In the genomic region with DNA sequence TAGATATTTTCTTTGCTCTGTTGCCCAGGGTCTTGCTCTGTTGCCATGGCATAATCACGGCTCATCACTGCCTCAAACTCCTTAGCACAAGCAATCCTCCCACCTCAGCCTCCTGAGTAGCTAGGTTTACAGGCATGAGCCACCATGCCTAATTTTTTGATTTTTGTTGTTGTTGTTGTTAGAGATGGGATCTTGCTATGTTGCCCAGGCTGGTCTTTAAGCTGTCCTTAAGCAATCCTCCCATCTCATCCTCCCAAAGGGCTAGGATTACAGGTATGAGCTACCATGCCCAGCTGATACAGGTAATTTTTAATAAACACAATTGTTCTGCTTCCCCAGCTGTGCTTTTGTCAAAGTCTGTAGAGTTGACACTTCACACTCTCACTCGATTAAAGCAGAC, we compare ENCODE assay signal across 6 cellular contexts.
"Had no signal": no experiment of that assay in that cellular context is flagged by ENCODE, and none has a peak within 500 bp of the region (broad histone marks: within the 10 kb centered on the region; RNA-seq: fewer than 3 reads in every experiment).

No MANE protein-coding gene starts in this region.

- FAIRE-seq: HTR-8/SVneo had no signal

- H3K27ac Mint-ChIP-seq: IgD-negative memory B cell had no signal

- H3K9ac ChIP-seq: KMS-11 had no signal

- H3K27ac ChIP-seq: HL-60, KMS-11 had no signal

- H3K9me3 Mint-ChIP-seq: IgD-negative memory B cell had no signal

- H3K4me3 Mint-ChIP-seq: IgD-negative memory B cell had no signal

- H3K27me3 Mint-ChIP-seq: IgD-negative memory B cell had no signal

- H3K4me2 ChIP-seq: KMS-11 had no signal

- DNase-seq: IMR-90, KG1 had no signal
